In genomic region chr7:140222797-140223196, GRCh38 we compare ENCODE assay signal across 20 cellular contexts. TPM values are rescaled to one million over a fixed set of nuclear protein-coding genes. Genes with fewer than 3 reads are reported as not detected.
A peak's percentile ranks its signal among the peaks of the same experiment; 100 is the strongest.
DNase-seq lines count a peak whose midpoint lies in the region; ATAC-seq lines count a peak whose summit lies in the region.
"Had no signal": no experiment of that assay in that cellular context is flagged by ENCODE, and none has a peak within 500 bp of the region (broad histone marks: within the 10 kb centered on the region; RNA-seq: fewer than 3 reads in every experiment).

No MANE protein-coding gene starts in this region.

- peak overlapping the region; percentile 40 to 74 (median 52); a peak in 20 of 22 replicates for H3K4me2 ChIP-seq in BLaER1 treated with 17β-estradiol and CSF1 and Interleukin-3, amounts not matched to agents 10 nM and 100 nM
- no peak overlapping the region for H3K4me2 ChIP-seq in mesendoderm (ENCODE audit: low read length)

- H3K9me3 ChIP-seq in BLaER1 treated with 17β-estradiol and CSF1 and Interleukin-3, amounts not matched to agents 10 nM and 100 nM (replicated peaks in 1 of 11): peaks cover 10 to 14% (median 12%) of the 10 kb centered on the region in 11 experiments
- H3K9me3 ChIP-seq: esophagus muscularis mucosa had no signal

- H3K9me3 Mint-ChIP-seq in activated T-helper 17 cell treated with anti-CD3 and anti-CD28 coated beads, Interleukin-2, amount 50 U/mL, for 72 hours: no peaks in the 10 kb centered on the region
- H3K9me3 Mint-ChIP-seq: natural killer cell had no signal

- H2BK5ac ChIP-seq in mesendoderm (ENCODE audit: low read length): no peak overlapping the region

- no peaks in the 10 kb centered on the region for H4K20me1 ChIP-seq in BLaER1 treated with 17β-estradiol and CSF1 and Interleukin-3, amounts not matched to agents 10 nM and 100 nM

- no peak overlapping the region for H2AK5ac ChIP-seq in mesendoderm (ENCODE audit: low read length)

- no peak overlapping the region for H3K56ac ChIP-seq in mesendoderm (ENCODE audit: low read length)

- no peaks in the 10 kb centered on the region for H3K36me3 Mint-ChIP-seq in activated T-helper 17 cell treated with anti-CD3 and anti-CD28 coated beads, Interleukin-2, amount 50 U/mL, for 72 hours (ENCODE audit: low read depth)
- H3K36me3 Mint-ChIP-seq: natural killer cell had no signal

- no peaks in the 10 kb centered on the region for H3K27me3 ChIP-seq in BLaER1 treated with 17β-estradiol and CSF1 and Interleukin-3, amounts not matched to agents 10 nM and 100 nM
- no peaks in the 10 kb centered on the region for H3K27me3 ChIP-seq in mesendoderm (ENCODE audit: insufficient read depth, low read length, poor library complexity)

- no peaks in the 10 kb centered on the region for H3K79me1 ChIP-seq in mesendoderm (ENCODE audit: low read length)

- H3K79me2 ChIP-seq in mesendoderm (ENCODE audit: control insufficient read depth, insufficient read depth, low read length): no peaks in the 10 kb centered on the region

- peaks cover 6 to 25% (median 14%) of the 10 kb centered on the region in 10 experiments for H3K4me1 ChIP-seq in BLaER1 treated with 17β-estradiol and CSF1 and Interleukin-3, amounts not matched to agents 10 nM and 100 nM
- H3K4me1 ChIP-seq in mesendoderm (ENCODE audit: control insufficient read depth, low read depth, low read length): no peaks in the 10 kb centered on the region
- H3K4me1 ChIP-seq: esophagus muscularis mucosa had no signal

- DNase-seq in Ammon's horn (ENCODE audit: low spot score) (no peak), NCI-H82 (lab: John Stamatoyannopoulos, UW) (no peak), mesendoderm (no peak), mucosa of gallbladder (ENCODE audit: low spot score) (no peak)
- DNase-seq: activated effector memory CD4-positive, alpha-beta T cell treated with Interleukin-2 at 50 U/mL for 16 hours; caudate nucleus; GDM1; natural killer cell; NCI-H1436; RPMI8226; stimulated activated CD4-positive, alpha-beta T cell treated with anti-CD3 and anti-CD28 coated beads, Interleukin-4, amount 100 ng/mL, for 4 hours; stimulated activated CD8-positive, alpha-beta memory T cell treated with anti-CD3 and anti-CD28 coated beads, Interleukin-4, amount 100 ng/mL, for 48 hours had no signal

- H3K4me3 ChIP-seq in BLaER1 treated with 17β-estradiol and CSF1 and Interleukin-3, amounts not matched to agents 10 nM and 100 nM: no peak overlapping the region
- H3K4me3 ChIP-seq in mesendoderm (ENCODE audit: low read length): no peak overlapping the region
- H3K4me3 ChIP-seq: esophagus muscularis mucosa, skin epidermis had no signal

- H2BK15ac ChIP-seq in mesendoderm (replicated peaks; ENCODE audit: low read depth): no peak overlapping the region

- H2BK120ac ChIP-seq in mesendoderm (ENCODE audit: low read depth, low read length): no peak overlapping the region

- H3K18ac ChIP-seq in mesendoderm (ENCODE audit: low read length): no peak overlapping the region

- H4K8ac ChIP-seq in mesendoderm (ENCODE audit: low read depth, low read length): no peak overlapping the region

- peak; percentile 71 for ATAC-seq in GM18511 (IDR thresholded peaks at IDR 0.05; ENCODE audit: unreplicated experiment)
- ATAC-seq in HG03103 (IDR thresholded peaks at IDR 0.05; ENCODE audit: low read depth, unreplicated experiment): peak; percentile 77
- no peak for ATAC-seq in activated T-helper 17 cell treated with anti-CD3 and anti-CD28 coated beads, Interleukin-2, amount 50 U/mL, for 72 hours (replicated peaks)
- ATAC-seq: natural killer cell had no signal

- peak overlapping the region; percentile 10 for H3K27ac Mint-ChIP-seq in activated T-helper 17 cell treated with anti-CD3 and anti-CD28 coated beads, Interleukin-2, amount 50 U/mL, for 72 hours
- H3K27ac Mint-ChIP-seq: progenitor cell of endocrine pancreas had no signal

- no peak overlapping the region for H4K5ac ChIP-seq in mesendoderm (ENCODE audit: low read length)

- no peaks in the 10 kb centered on the region for H3K36me3 ChIP-seq in BLaER1 treated with 17β-estradiol and CSF1 and Interleukin-3, amounts not matched to agents 10 nM and 100 nM
- H3K36me3 ChIP-seq in mesendoderm (ENCODE audit: control insufficient read depth, insufficient read depth, low read length): no peaks in the 10 kb centered on the region
- H3K36me3 ChIP-seq: esophagus muscularis mucosa had no signal

- peaks cover 18% of the 10 kb centered on the region for H3K4me1 Mint-ChIP-seq in activated T-helper 17 cell treated with anti-CD3 and anti-CD28 coated beads, Interleukin-2, amount 50 U/mL, for 72 hours

- H3K23ac ChIP-seq in mesendoderm (ENCODE audit: low read length): no peak overlapping the region

- H3K27me3 Mint-ChIP-seq in activated T-helper 17 cell treated with anti-CD3 and anti-CD28 coated beads, Interleukin-2, amount 50 U/mL, for 72 hours: no peaks in the 10 kb centered on the region

- H3K4me3 Mint-ChIP-seq in activated T-helper 17 cell treated with anti-CD3 and anti-CD28 coated beads, Interleukin-2, amount 50 U/mL, for 72 hours: no peak overlapping the region
- H3K4me3 Mint-ChIP-seq: natural killer cell had no signal

- H3K27ac ChIP-seq in BLaER1 treated with 17β-estradiol and CSF1 and Interleukin-3, amounts not matched to agents 10 nM and 100 nM: peak overlapping the region in 2 of 11 experiments; percentile 6 to 24; a peak in 2 of 22 replicates
- H3K27ac ChIP-seq in mesendoderm (ENCODE audit: low read depth, low read length): no peak overlapping the region
- H3K27ac ChIP-seq: esophagus muscularis mucosa, VCaP had no signal

- no peak overlapping the region for H3K9ac ChIP-seq in BLaER1 treated with 17β-estradiol and CSF1 and Interleukin-3, amounts not matched to agents 10 nM and 100 nM
- no peak overlapping the region for H3K9ac ChIP-seq in mesendoderm (ENCODE audit: low read length)

- no peak overlapping the region for H3K4ac ChIP-seq in mesendoderm (ENCODE audit: low read depth, low read length)

- no CpG with 5 or more reads among the region's 10 CpGs for WGBS in mesendoderm (ENCODE audit: extremely low coverage, insufficient coverage, low lambda C conversion rate)

RNA-seq across cellular contexts. Expression of gene KDM7A, which starts 46.0 kb away (rescaled TPM):
- 10 to 100 TPM; 31.1 to 48.7 TPM for total RNA-seq in activated T-helper 17 cell treated with anti-CD3 and anti-CD28 coated beads, Interleukin-2, amount 50 U/mL, for 72 hours
- polyA plus RNA-seq in mesendoderm (2013, experiment 1 of 2): 8.2 TPM
- 9.2 TPM for polyA plus RNA-seq in mesendoderm (2013, experiment 2 of 2)
- total RNA-seq in mucosa of gallbladder: 9.7 TPM
